ENCODE assay signal across 8 cellular contexts in the genomic region with DNA sequence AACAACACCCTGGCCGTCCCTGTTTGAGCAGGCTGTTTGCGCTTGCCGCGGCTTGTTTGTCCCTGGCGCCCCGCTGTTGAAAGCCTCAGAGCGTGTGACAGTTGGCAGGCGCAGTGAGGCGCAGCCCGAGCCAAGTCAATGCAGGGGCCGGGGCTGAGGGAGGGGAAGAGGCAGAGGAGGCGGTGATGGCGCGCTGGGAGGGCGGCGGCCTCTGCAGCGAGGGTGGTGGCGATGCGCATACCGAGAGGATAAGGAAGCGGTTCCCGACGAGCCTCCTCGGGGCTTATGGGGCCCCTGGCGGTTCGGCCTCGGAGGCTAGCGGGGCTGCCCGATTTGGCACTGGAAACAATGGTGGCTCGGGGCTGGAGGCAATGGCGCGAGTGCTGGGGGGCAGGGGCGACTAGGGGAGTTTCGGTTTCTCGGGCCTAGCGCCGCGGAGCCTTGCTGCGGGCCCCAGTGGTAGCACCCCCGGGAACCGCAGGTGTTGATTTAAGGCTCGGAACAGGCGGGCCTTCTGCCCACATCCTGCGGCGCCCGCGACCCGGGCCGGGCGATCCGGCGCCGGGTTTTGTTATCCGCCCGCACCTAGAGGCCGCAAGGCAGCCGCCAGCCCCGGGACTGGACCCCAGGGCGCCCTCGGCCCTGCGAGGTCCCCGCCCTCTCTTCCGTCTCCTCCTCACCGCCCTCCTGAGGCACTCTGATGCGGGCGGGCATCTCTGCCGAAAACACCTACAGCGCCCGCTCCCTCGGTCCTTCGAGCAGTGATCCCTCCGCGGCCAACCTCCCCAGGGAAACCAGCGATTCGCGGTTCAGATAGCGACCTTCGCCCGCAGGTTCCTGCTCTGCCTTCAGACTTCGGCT. TPM values are rescaled to one million over a fixed set of nuclear protein-coding genes. Genes with fewer than 3 reads are reported as not detected.
A peak's percentile ranks its signal among the peaks of the same experiment; 100 is the strongest.
DNase-seq lines count a peak whose midpoint lies in the region; ATAC-seq and TF ChIP-seq lines count a peak whose summit lies in the region.

No MANE protein-coding gene starts in this region.

- H3K36me3 Mint-ChIP-seq in activated T-cell treated with anti-CD3 and anti-CD28 coated beads, Interleukin-2, amount 50 U/mL, for 72 hours (ENCODE audit: insufficient read depth in 2 of 2) = peaks cover 2 to 5% of the 10 kb centered on the region in 2 donors

- peak overlapping the region; percentile 96 to 99 (median 98) for H3K27ac ChIP-seq in esophagus squamous epithelium

- no peaks in the 10 kb centered on the region for H3K9me3 Mint-ChIP-seq in activated T-cell treated with anti-CD3 and anti-CD28 coated beads, Interleukin-2, amount 50 U/mL, for 72 hours

- peak in 3 of 6 experiments; percentile 6 to 44 (median 37) for TF ChIP-seq CTCF in esophagus squamous epithelium (IDR thresholded peaks at IDR 0.05)

- no peaks in the 10 kb centered on the region for H3K27me3 Mint-ChIP-seq in activated T-cell treated with anti-CD3 and anti-CD28 coated beads, Interleukin-2, amount 50 U/mL, for 72 hours (ENCODE audit: low read depth)

- TF ChIP-seq POLR2A in esophagus squamous epithelium (IDR thresholded peaks at IDR 0.05) = peak in 2 of 4 donors; percentile 32 to 78

- intact Hi-C loops in esophagus squamous epithelium (cut with DNase I) = no loop called here

- no peaks in the 10 kb centered on the region for H3K27me3 ChIP-seq in esophagus squamous epithelium

- peak overlapping the region; percentile 93 to 99 for H3K4me3 Mint-ChIP-seq in activated T-cell treated with anti-CD3 and anti-CD28 coated beads, Interleukin-2, amount 50 U/mL, for 72 hours

- no peaks in the 10 kb centered on the region for H3K9me3 ChIP-seq in esophagus squamous epithelium

- WGBS in esophagus squamous epithelium, 2 donors = 0% methylated on average over 8 to 16 of the region's 80 CpGs

- peak overlapping the region; percentile 98 for H3K27ac Mint-ChIP-seq in activated T-cell treated with anti-CD3 and anti-CD28 coated beads, Interleukin-2, amount 50 U/mL, for 72 hours

- peak overlapping the region; percentile 86 to 97 (median 92) for H3K4me3 ChIP-seq in esophagus squamous epithelium

- H3K36me3 ChIP-seq in esophagus squamous epithelium = no peaks in the 10 kb centered on the region

- H3K4me1 Mint-ChIP-seq in activated T-cell treated with anti-CD3 and anti-CD28 coated beads, Interleukin-2, amount 50 U/mL, for 72 hours (ENCODE audit: low read depth) = peaks cover 62% of the 10 kb centered on the region

- DNase-seq in DMS53 treated with DMSO at 0.1 percent for 48 hours (lab: John Stamatoyannopoulos, UW; ENCODE audit: unreplicated experiment) (peak; percentile 86), KG1 (lab: John Stamatoyannopoulos, UW) (peak; percentile 65), esophagus squamous epithelium (lab: John Stamatoyannopoulos, UW) (peak; percentile 82), myocyte (ENCODE audit: low read depth) (peak; percentile 97)
- peak; percentile 96 to 98 for DNase-seq in activated T-cell treated with anti-CD3 and anti-CD28 coated beads, Interleukin-2, amount 50 U/mL, for 72 hours
- peak; percentile 78 to 90 for DNase-seq in stimulated activated CD8-positive, alpha-beta memory T cell treated with anti-CD3 and anti-CD28 coated beads, Interleukin-7, amount 100 ng/mL, for 4 hours (ENCODE audit: low read depth in 2 of 2)

- peak; percentile 67 for ATAC-seq in GM21737 (IDR thresholded peaks at IDR 0.05; ENCODE audit: unreplicated experiment)
- ATAC-seq in activated T-cell treated with anti-CD3 and anti-CD28 coated beads, Interleukin-2, amount 50 U/mL, for 72 hours (replicated peaks in 1 of 2) = peak; percentile 79 to 81

- H3K4me1 ChIP-seq in esophagus squamous epithelium = peaks cover 15 to 61% (median 28%) of the 10 kb centered on the region in 3 donors

TF ChIP-seq in PFSK-1, 5 proteins besides CTCF, POLR2A, EP300 and RAD21:
- TF ChIP-seq SIN3A (IDR thresholded peaks at IDR 0.05; ENCODE audit: borderline replicate concordance, insufficient read depth, low read length) (peak; percentile 67; the same call in 1 of the 2 replicates), TAF1 (IDR thresholded peaks at IDR 0.05; ENCODE audit: borderline replicate concordance, insufficient read depth, low read length) (no peak), POLR2AphosphoS5 (IDR thresholded peaks at IDR 0.05; ENCODE audit: low read depth, low read length) (peak; percentile 48; the same call in 1 of the 2 replicates), FOXP2 (optimal IDR thresholded peaks at IDR 0.05; ENCODE audit: borderline replicate concordance, extremely low read depth, extremely low read length, insufficient read depth) (peak; percentile 84)
- TF ChIP-seq, protein P1, sequence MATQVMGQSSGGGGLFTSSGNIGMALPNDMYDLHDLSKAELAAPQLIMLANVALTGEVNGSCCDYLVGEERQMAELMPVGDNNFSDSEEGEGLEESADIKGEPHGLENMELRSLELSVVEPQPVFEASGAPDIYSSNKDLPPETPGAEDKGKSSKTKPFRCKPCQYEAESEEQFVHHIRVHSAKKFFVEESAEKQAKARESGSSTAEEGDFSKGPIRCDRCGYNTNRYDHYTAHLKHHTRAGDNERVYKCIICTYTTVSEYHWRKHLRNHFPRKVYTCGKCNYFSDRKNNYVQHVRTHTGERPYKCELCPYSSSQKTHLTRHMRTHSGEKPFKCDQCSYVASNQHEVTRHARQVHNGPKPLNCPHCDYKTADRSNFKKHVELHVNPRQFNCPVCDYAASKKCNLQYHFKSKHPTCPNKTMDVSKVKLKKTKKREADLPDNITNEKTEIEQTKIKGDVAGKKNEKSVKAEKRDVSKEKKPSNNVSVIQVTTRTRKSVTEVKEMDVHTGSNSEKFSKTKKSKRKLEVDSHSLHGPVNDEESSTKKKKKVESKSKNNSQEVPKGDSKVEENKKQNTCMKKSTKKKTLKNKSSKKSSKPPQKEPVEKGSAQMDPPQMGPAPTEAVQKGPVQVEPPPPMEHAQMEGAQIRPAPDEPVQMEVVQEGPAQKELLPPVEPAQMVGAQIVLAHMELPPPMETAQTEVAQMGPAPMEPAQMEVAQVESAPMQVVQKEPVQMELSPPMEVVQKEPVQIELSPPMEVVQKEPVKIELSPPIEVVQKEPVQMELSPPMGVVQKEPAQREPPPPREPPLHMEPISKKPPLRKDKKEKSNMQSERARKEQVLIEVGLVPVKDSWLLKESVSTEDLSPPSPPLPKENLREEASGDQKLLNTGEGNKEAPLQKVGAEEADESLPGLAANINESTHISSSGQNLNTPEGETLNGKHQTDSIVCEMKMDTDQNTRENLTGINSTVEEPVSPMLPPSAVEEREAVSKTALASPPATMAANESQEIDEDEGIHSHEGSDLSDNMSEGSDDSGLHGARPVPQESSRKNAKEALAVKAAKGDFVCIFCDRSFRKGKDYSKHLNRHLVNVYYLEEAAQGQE (IDR thresholded peaks at IDR 0.05; ENCODE audit: insufficient read depth in 1 of 2, low read depth in 2 of 2, low read length in 2 of 2) = 0 out of 4 replicates have a peak, but pooled peaks of 1 of the 2 experiments have one; percentile 9

RNA-seq across cellular contexts. Expression of a gene that starts 1.0 kb away (rescaled TPM):
- 1.4 TPM for polyA plus RNA-seq in PFSK-1 (2012; ENCODE audit: insufficient read length, low read depth)
- total RNA-seq in activated T-cell treated with anti-CD3 and anti-CD28 coated beads, Interleukin-2, amount 50 U/mL, for 72 hours = 10 to 100 TPM; 75.7 to 80.3 TPM
- 10 to 100 TPM; 32.0 to 48.1 (median 36.0) TPM for total RNA-seq in esophagus squamous epithelium
- 40.5 and 41.4 TPM in 2 replicates for total RNA-seq in myocyte
- polyA plus RNA-seq in myocyte (2012) = 6.2 TPM

RNA-seq across cellular contexts. Expression of a gene that starts 58.6 kb away (rescaled TPM):
- polyA plus RNA-seq in PFSK-1 (2012; ENCODE audit: insufficient read length, low read depth) = 1.8 TPM
- total RNA-seq in activated T-cell treated with anti-CD3 and anti-CD28 coated beads, Interleukin-2, amount 50 U/mL, for 72 hours = 100 to 1,000 TPM in 1 of 2 donors, 10 to 100 TPM in 1; 92.1 to 133 TPM
- total RNA-seq in esophagus squamous epithelium (10 to 100 TPM in 3 of 4 donors, 1 to 10 TPM in 1; 5.7 to 20.9 (median 13.7) TPM), myocyte (12.9 and 16.8 TPM in 2 replicates)
- polyA plus RNA-seq in myocyte (2012) = 7.2 TPM

Comparison
In these comparisons a context has a peak if more than half of its experiments do, and no peak if none do; other contexts are left out.
1. Peak in every context shown above with its lines: DNase-seq, ATAC-seq, H3K4me3 ChIP-seq and H3K27ac ChIP-seq.